ENCODE assay signal across 14 cellular contexts in the genomic region with DNA sequence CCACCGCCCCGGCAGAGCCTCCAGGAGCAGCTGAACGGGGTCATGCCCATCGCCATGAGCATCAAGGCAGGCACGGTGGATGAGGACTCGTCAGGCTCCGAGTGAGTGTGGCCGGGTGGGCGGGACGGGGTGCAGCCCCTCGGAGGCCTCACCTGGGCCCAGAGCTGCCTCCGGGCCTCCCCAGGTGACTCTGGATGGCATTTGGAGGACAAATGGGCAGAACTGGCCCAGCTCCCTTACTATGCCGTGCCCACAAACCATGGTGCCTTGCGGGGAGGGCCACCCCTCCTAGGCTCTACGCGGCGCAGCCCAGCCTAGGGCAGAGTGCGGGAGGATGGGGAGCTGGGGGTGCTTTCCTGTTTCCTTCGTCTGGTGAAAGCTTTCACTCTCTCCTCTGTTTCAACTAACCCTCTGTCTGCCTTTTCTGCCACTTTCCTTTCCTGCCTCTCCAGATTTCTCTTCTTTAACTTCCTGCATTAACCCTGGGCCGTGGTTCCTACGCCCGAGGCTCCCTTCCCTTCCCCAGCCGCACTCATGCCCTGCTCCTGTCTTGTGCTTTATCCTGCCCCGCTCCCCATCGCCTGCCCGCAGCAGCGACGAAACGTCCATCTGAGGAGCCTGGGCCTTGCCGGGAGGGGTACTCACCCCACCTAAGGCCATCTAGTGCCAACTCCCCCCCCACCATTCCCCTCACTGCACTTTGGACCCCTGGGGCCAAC. TPM values are rescaled to one million over a fixed set of nuclear protein-coding genes. Genes with fewer than 3 reads are reported as not detected.
A peak's percentile ranks its signal among the peaks of the same experiment; 100 is the strongest.
DNase-seq lines count a peak whose midpoint lies in the region; ATAC-seq and TF ChIP-seq lines count a peak whose summit lies in the region.
"Had no signal": no experiment of that assay in that cellular context is flagged by ENCODE, and none has a peak within 500 bp of the region (broad histone marks: within the 10 kb centered on the region; RNA-seq: fewer than 3 reads in every experiment).

No MANE protein-coding gene starts in this region.

- no peak overlapping the region for H3K9ac ChIP-seq in trophoblast cell (ENCODE audit: low read length)

- no peak overlapping the region for H2AFZ ChIP-seq in trophoblast cell (ENCODE audit: insufficient read depth, low read length, poor library complexity)

- peaks cover 36% of the 10 kb centered on the region for H3K79me1 ChIP-seq in trophoblast cell (ENCODE audit: low read length)

- H3K4ac ChIP-seq in trophoblast cell (ENCODE audit: low read depth, low read length): peak overlapping the region; percentile 7

- TF ChIP-seq POLR2A in esophagus squamous epithelium (IDR thresholded peaks at IDR 0.05): no peak

- no peak overlapping the region for H3K23ac ChIP-seq in trophoblast cell (ENCODE audit: low read length)

- no peaks in the 10 kb centered on the region for H3K27me3 ChIP-seq in esophagus squamous epithelium
- H3K27me3 ChIP-seq in trophoblast cell (ENCODE audit: insufficient read depth, low read length): no peaks in the 10 kb centered on the region
- no peaks in the 10 kb centered on the region for H3K27me3 ChIP-seq in naive thymus-derived CD4-positive, alpha-beta T cell (ENCODE audit: control insufficient read depth in 2 of 2, insufficient read depth in 2 of 2, low read length in 2 of 2)

- H3K4me1 Mint-ChIP-seq in CD14-positive monocyte: peaks cover 26% of the 10 kb centered on the region
- peaks cover 0 to 10% (median 5%) of the 10 kb centered on the region in 7 donors for H3K4me1 Mint-ChIP-seq in naive thymus-derived CD4-positive, alpha-beta T cell

- H3K79me2 ChIP-seq in trophoblast cell (ENCODE audit: control insufficient read depth, insufficient read depth, low read length, poor library complexity): peaks cover 4% of the 10 kb centered on the region

- H3K4me3 Mint-ChIP-seq in CD14-positive monocyte: peak overlapping the region; percentile 64 to 71
- H3K4me3 Mint-ChIP-seq in naive thymus-derived CD4-positive, alpha-beta T cell: peak overlapping the region in 2 of 10 donors; percentile 21 to 30
- H3K4me3 Mint-ChIP-seq: activated naive CD4-positive, alpha-beta T cell treated with anti-CD3 and anti-CD28 coated beads, Interleukin-2, amount 10 ng/mL, durations not matched to agents 7 days and 5 days had no signal

- H2AK5ac ChIP-seq in trophoblast cell (ENCODE audit: low read length): peak overlapping the region; percentile 86

- intact Hi-C loops in CD14-positive monocyte (cut with micrococcal nuclease) (loop anchor here in 1 of 2 donors (10.0 kb wide), 1 partner anchor 261 kb away; the partner anchor contains the start of gene GPR61), esophagus squamous epithelium (cut with DNase I) (no loop called here)
- intact Hi-C loops in naive thymus-derived CD4-positive, alpha-beta T cell (cut with micrococcal nuclease): no loop called here

- no peak for ATAC-seq in GM18519 (IDR thresholded peaks at IDR 0.05; ENCODE audit: low FRiP score, unreplicated experiment)
- no peak for ATAC-seq in GM19035 (IDR thresholded peaks at IDR 0.05; ENCODE audit: unreplicated experiment)
- ATAC-seq in naive thymus-derived CD4-positive, alpha-beta T cell: no peak

- TF ChIP-seq CTCF in CD14-positive monocyte (IDR thresholded peaks at IDR 0.05) (no peak), esophagus squamous epithelium (IDR thresholded peaks at IDR 0.05) (no peak)

- peak overlapping the region; percentile 42 for H3K18ac ChIP-seq in trophoblast cell (ENCODE audit: low read length)

- peaks cover 23 to 61% (median 44%) of the 10 kb centered on the region in 3 donors for H3K4me1 ChIP-seq in esophagus squamous epithelium
- peaks cover 33 to 39% of the 10 kb centered on the region in 2 experiments for H3K4me1 ChIP-seq in trophoblast cell (ENCODE audit: control insufficient read depth in 1 of 2, insufficient read depth in 2 of 2, low read length in 2 of 2)
- H3K4me1 ChIP-seq in naive thymus-derived CD4-positive, alpha-beta T cell (ENCODE audit: control insufficient read depth in 2 of 2, insufficient read depth in 2 of 2, low read length in 2 of 2): no peaks in the 10 kb centered on the region

- peak overlapping the region; percentile 75 for H3K14ac ChIP-seq in trophoblast cell (ENCODE audit: low read length)

- no peaks in the 10 kb centered on the region for H3K9me3 ChIP-seq in esophagus squamous epithelium
- H3K9me3 ChIP-seq in trophoblast cell (ENCODE audit: insufficient read depth, low read depth, low read length): peaks cover 4% of the 10 kb centered on the region
- no peaks in the 10 kb centered on the region for H3K9me3 ChIP-seq in naive thymus-derived CD4-positive, alpha-beta T cell (ENCODE audit: control insufficient read depth in 2 of 3, low read length in 3 of 3)
- H3K9me3 ChIP-seq: neutrophil had no signal

- no peaks in the 10 kb centered on the region for H3K9me3 Mint-ChIP-seq in CD14-positive monocyte
- no peaks in the 10 kb centered on the region for H3K9me3 Mint-ChIP-seq in naive thymus-derived CD4-positive, alpha-beta T cell
- H3K9me3 Mint-ChIP-seq: activated naive CD4-positive, alpha-beta T cell treated with anti-CD3 and anti-CD28 coated beads, Interleukin-2, amount 10 ng/mL, durations not matched to agents 7 days and 5 days had no signal

- H3K4me2 ChIP-seq in trophoblast cell (ENCODE audit: low read length): peak overlapping the region; percentile 3

- CTCF ChIA-PET in naive thymus-derived CD4-positive, alpha-beta T cell (lab: Charles Lee): interaction anchor here (0.7 kb wide), 1 partner anchor 261 kb away, joined by 3 read pairs; no protein-coding TSS in a partner anchor

- H3K36me3 ChIP-seq in esophagus squamous epithelium: peaks cover 0 to 55% (median 1%) of the 10 kb centered on the region in 3 donors
- H3K36me3 ChIP-seq in trophoblast cell (ENCODE audit: control insufficient read depth in 1 of 2, insufficient read depth in 2 of 2, low read length in 2 of 2): peaks cover 47 to 55% of the 10 kb centered on the region in 2 experiments
- H3K36me3 ChIP-seq in naive thymus-derived CD4-positive, alpha-beta T cell (ENCODE audit: control insufficient read depth in 2 of 3, insufficient read depth in 3 of 3, low read length in 3 of 3): no peaks in the 10 kb centered on the region
- H3K36me3 ChIP-seq: neutrophil had no signal

- H3K27ac ChIP-seq in esophagus squamous epithelium (peak overlapping the region; percentile 85 to 93 (median 88)), trophoblast cell (ENCODE audit: low read depth, low read length) (peak overlapping the region; percentile 99)
- H3K27ac ChIP-seq in naive thymus-derived CD4-positive, alpha-beta T cell (ENCODE audit: low read depth, low read length): no peak overlapping the region
- H3K27ac ChIP-seq: neutrophil had no signal

- H4K12ac ChIP-seq in trophoblast cell (ENCODE audit: low read depth, low read length): peak overlapping the region; percentile 5

- peaks cover 6 to 10% (median 8%) of the 10 kb centered on the region in 3 donors for H3K27me3 Mint-ChIP-seq in CD14-positive monocyte (ENCODE audit: low read depth in 3 of 3)
- no peaks in the 10 kb centered on the region for H3K27me3 Mint-ChIP-seq in naive thymus-derived CD4-positive, alpha-beta T cell

- peak overlapping the region; percentile 37 for H2BK5ac ChIP-seq in trophoblast cell (ENCODE audit: low read depth, low read length, poor library complexity)

- peak overlapping the region; percentile 83 for H4K91ac ChIP-seq in trophoblast cell (ENCODE audit: low read depth, low read length)

- peak overlapping the region in 3 of 7 donors; percentile 42 to 46 (median 46) for H3K27ac Mint-ChIP-seq in CD14-positive monocyte
- H3K27ac Mint-ChIP-seq in naive thymus-derived CD4-positive, alpha-beta T cell: peak overlapping the region in 1 of 9 donors; percentile 15
- H3K27ac Mint-ChIP-seq: activated naive CD4-positive, alpha-beta T cell treated with anti-CD3 and anti-CD28 coated beads, Interleukin-2, amount 10 ng/mL, durations not matched to agents 7 days and 5 days had no signal

- peak overlapping the region in 2 of 4 donors; percentile 26 to 43 for H3K4me3 ChIP-seq in esophagus squamous epithelium
- no peak overlapping the region for H3K4me3 ChIP-seq in trophoblast cell (ENCODE audit: low read depth, low read length)
- no peak overlapping the region for H3K4me3 ChIP-seq in naive thymus-derived CD4-positive, alpha-beta T cell (ENCODE audit: low read length)

- peak; percentile 41 for DNase-seq in CD14-positive monocyte (ENCODE audit: low spot score)
- peak; percentile 53 for DNase-seq in RPMI7951 (ENCODE audit: low read depth)
- DNase-seq in esophagus squamous epithelium (lab: John Stamatoyannopoulos, UW): no peak
- DNase-seq in trophoblast cell: peak in 1 of 2 donors; percentile 47
- no peak for DNase-seq in naive thymus-derived CD4-positive, alpha-beta T cell
- no peak for DNase-seq in NK-92 treated with Interleukin-12 subunit alpha and Interleukin-12 subunit beta, amount 100 ng/mL, for 24 hours (lab: John Stamatoyannopoulos, UW)
- DNase-seq: activated naive CD4-positive, alpha-beta T cell treated with anti-CD3 and anti-CD28 coated beads, Interleukin-2, amount 10 ng/mL, durations not matched to agents 7 days and 5 days; EL; NCI-H1436; NCI-H524 had no signal

- POLR2A ChIA-PET in naive thymus-derived CD4-positive, alpha-beta T cell (lab: Charles Lee): no interaction called here

- peaks cover 0 to 4% of the 10 kb centered on the region in 2 donors for H3K36me3 Mint-ChIP-seq in CD14-positive monocyte
- H3K36me3 Mint-ChIP-seq in naive thymus-derived CD4-positive, alpha-beta T cell: peaks cover 0 to 4% (median 0%) of the 10 kb centered on the region in 5 donors

- 43 to 49% methylated on average over 10 to 17 of the region's 30 CpGs for WGBS in esophagus squamous epithelium, 2 donors
- WGBS in trophoblast cell (ENCODE audit: extremely low coverage, insufficient coverage, insufficient read length): no CpG with 5 or more reads among the region's 30 CpGs

- H2BK120ac ChIP-seq in trophoblast cell (ENCODE audit: insufficient read depth, low read length, poor library complexity): peak overlapping the region; percentile 65

- H4K8ac ChIP-seq in trophoblast cell (ENCODE audit: low read depth, low read length): peak overlapping the region; percentile 51

- peak overlapping the region; percentile 53 for H2BK12ac ChIP-seq in trophoblast cell (ENCODE audit: low read length)

RNA-seq across cellular contexts. Expression of gene PSRC1, which starts 9.2 kb away (rescaled TPM):
- 1 to 10 TPM; 5.8 to 7.1 TPM for polyA plus RNA-seq in CD14-positive monocyte
- 70.0 and 74.6 TPM in 2 replicates for total RNA-seq in RPMI7951 (2014; rRNA removed; shearing (Covaris generic))
- total RNA-seq in esophagus squamous epithelium: 10 to 100 TPM in 1 of 4 donors, 1 to 10 TPM in 3; 2.3 to 13.1 (median 8.7) TPM
- polyA plus RNA-seq in trophoblast cell (2013): 91.9 and 95.6 TPM in 2 replicates
- 10 to 100 TPM in 1 of 5 experiments, 1 to 10 TPM in 1, under 1 TPM in 2, not detected in 1; 0.38 to 16.1 (median 1.3) TPM for total RNA-seq in naive thymus-derived CD4-positive, alpha-beta T cell
- polyA plus RNA-seq in naive thymus-derived CD4-positive, alpha-beta T cell: under 1 TPM in 1 of 2 donors, not detected in 1; 0.67 TPM

RNA-seq across cellular contexts. Expression of gene CELSR2, which starts 24.4 kb away (rescaled TPM):
- polyA plus RNA-seq in CD14-positive monocyte: under 1 TPM; 0.03 to 0.04 TPM
- total RNA-seq in RPMI7951 (2014; rRNA removed; shearing (Covaris generic)): 1.2 and 1.5 TPM in 2 replicates
- total RNA-seq in esophagus squamous epithelium: 10 to 100 TPM; 23.4 to 57.2 (median 39.9) TPM
- polyA plus RNA-seq in trophoblast cell (2013): 18.9 and 19.5 TPM in 2 replicates
- total RNA-seq in naive thymus-derived CD4-positive, alpha-beta T cell: 1 to 10 TPM; 3.0 to 6.4 (median 3.2) TPM
- polyA plus RNA-seq in naive thymus-derived CD4-positive, alpha-beta T cell: 1 to 10 TPM in 1 of 2 donors, under 1 TPM in 1; 0.17 to 1.3 TPM

RNA-seq across cellular contexts. Expression of gene MYBPHL, which starts 33.1 kb away (rescaled TPM):
- under 1 TPM in 1 of 2 donors, not detected in 1; 0.13 TPM for polyA plus RNA-seq in CD14-positive monocyte
- total RNA-seq in RPMI7951 (2014; rRNA removed; shearing (Covaris generic)): not detected in 2 replicates
- total RNA-seq in esophagus squamous epithelium: not detected
- 0.97 and 1.1 TPM in 2 replicates for polyA plus RNA-seq in trophoblast cell (2013)
- total RNA-seq in naive thymus-derived CD4-positive, alpha-beta T cell: not detected
- not detected for polyA plus RNA-seq in naive thymus-derived CD4-positive, alpha-beta T cell
- total RNA-seq: frontal cortex had no signal

Comparison
In these comparisons a context has a peak if more than half of its experiments do, and no peak if none do; other contexts are left out.
1. DNase-seq: peak in CD14-positive monocyte (single experiment) and RPMI7951 (single experiment); none in esophagus squamous epithelium (single experiment), naive thymus-derived CD4-positive, alpha-beta T cell (0 of 9) and NK-92 treated with Interleukin-12 subunit alpha and Interleukin-12 subunit beta, amount 100 ng/mL, for 24 hours (single experiment).